In the genomic region with DNA sequence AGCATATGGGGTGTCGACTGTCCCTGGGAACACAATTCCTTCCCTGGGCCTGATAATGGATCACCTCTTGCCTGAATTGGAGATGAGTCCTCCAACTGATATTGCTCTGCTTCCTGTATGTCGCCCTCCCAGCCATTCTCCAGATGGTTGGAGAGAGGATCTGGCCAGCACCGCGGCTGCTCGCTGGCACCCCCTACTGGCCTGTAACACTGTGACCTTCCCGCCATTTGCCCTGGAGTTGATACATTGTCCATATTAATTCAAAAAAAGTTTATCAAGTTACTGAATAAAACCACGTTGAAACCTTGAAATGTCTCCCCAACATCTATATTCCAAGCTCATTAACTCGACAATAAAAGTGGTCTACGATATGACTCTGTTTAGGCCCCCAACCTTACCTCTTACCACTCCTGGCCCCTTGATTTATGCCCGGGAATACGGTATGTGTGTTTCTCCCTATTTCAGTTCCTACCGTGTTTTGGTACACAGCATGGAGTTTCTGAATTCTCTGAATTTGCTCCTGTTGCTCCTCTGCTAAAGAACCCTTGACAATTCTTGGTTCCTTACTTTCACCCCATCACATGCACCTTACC, we compare ENCODE assay signal across 12 cellular contexts.
DNase-seq lines count a peak whose midpoint lies in the region; ATAC-seq and TF ChIP-seq lines count a peak whose summit lies in the region.
"Had no signal": no experiment of that assay in that cellular context is flagged by ENCODE, and none has a peak within 500 bp of the region (broad histone marks: within the 10 kb centered on the region; RNA-seq: fewer than 3 reads in every experiment).

No MANE protein-coding gene starts in this region.

- DNase-seq in NCI-H82 (lab: John Stamatoyannopoulos, UW) (peak; percentile 12), NCI-H82 treated with DMSO at 0.1 percent for 48 hours (lab: John Stamatoyannopoulos, UW; ENCODE audit: unreplicated experiment) (no peak), SK-N-MC (ENCODE audit: low read depth, low spot score) (no peak), right lobe of liver (peak in 1 of 3 donors; percentile 21), adrenal gland (no peak)
- no peak for DNase-seq in activated T-cell treated with anti-CD3 and anti-CD28 coated beads, Interleukin-2, amount 50 U/mL, for 24 hours
- DNase-seq: brain microvascular endothelial cell, retina had no signal

- H3K4me3 Mint-ChIP-seq in activated T-cell treated with anti-CD3 and anti-CD28 coated beads, Interleukin-2, amount 50 U/mL, for 24 hours: no peak overlapping the region

- peak overlapping the region; percentile 75 for H3K27ac ChIP-seq in SK-N-MC
- no peak overlapping the region for H3K27ac ChIP-seq in right lobe of liver
- no peak overlapping the region for H3K27ac ChIP-seq in adrenal gland
- H3K27ac ChIP-seq: brain microvascular endothelial cell had no signal

- H3K4me1 ChIP-seq in right lobe of liver (no peaks in the 10 kb centered on the region), adrenal gland (replicated peaks in 1 of 2) (no peaks in the 10 kb centered on the region)

- H3K27me3 Mint-ChIP-seq in activated T-cell treated with anti-CD3 and anti-CD28 coated beads, Interleukin-2, amount 50 U/mL, for 24 hours: peaks cover 36% of the 10 kb centered on the region

- H3K4me1 Mint-ChIP-seq in activated T-cell treated with anti-CD3 and anti-CD28 coated beads, Interleukin-2, amount 50 U/mL, for 24 hours (ENCODE audit: low read depth): no peaks in the 10 kb centered on the region

- H3K36me3 Mint-ChIP-seq in activated T-cell treated with anti-CD3 and anti-CD28 coated beads, Interleukin-2, amount 50 U/mL, for 24 hours (ENCODE audit: low read depth): no peaks in the 10 kb centered on the region

- TF ChIP-seq CTCF in right lobe of liver (IDR thresholded peaks at IDR 0.05) (peak in 3 of 4 donors; percentile 24 to 41 (median 25)), adrenal gland (IDR thresholded peaks at IDR 0.05) (peak in 3 of 6 experiments; percentile 6 to 26 (median 9))

- H3K4me3 ChIP-seq in SK-N-MC (no peak overlapping the region), right lobe of liver (no peak overlapping the region), adrenal gland (no peak overlapping the region)
- H3K4me3 ChIP-seq: lung had no signal

- H3K9me3 Mint-ChIP-seq in activated T-cell treated with anti-CD3 and anti-CD28 coated beads, Interleukin-2, amount 50 U/mL, for 24 hours: no peaks in the 10 kb centered on the region

- H3K36me3 ChIP-seq in SK-N-MC (ENCODE audit: insufficient read depth, low read length): no peaks in the 10 kb centered on the region
- no peaks in the 10 kb centered on the region for H3K36me3 ChIP-seq in right lobe of liver
- H3K36me3 ChIP-seq in adrenal gland (replicated peaks in 1 of 2): no peaks in the 10 kb centered on the region
- H3K36me3 ChIP-seq: brain microvascular endothelial cell had no signal

- TF ChIP-seq POLR2A in right lobe of liver (IDR thresholded peaks at IDR 0.05): no peak
- no peak for TF ChIP-seq POLR2A in adrenal gland (IDR thresholded peaks at IDR 0.05)

- 50% methylated on average over 12 of the region's 12 CpGs for WGBS in right lobe of liver (ENCODE audit: insufficient coverage, low coverage, low lambda C conversion rate, missing lambda C conversion rate)
- 57 to 63% (median 58%) methylated on average over 11 to 12 of the region's 12 CpGs for WGBS in adrenal gland, 4 donors

- ATAC-seq in GM19351 (IDR thresholded peaks at IDR 0.05; ENCODE audit: unreplicated experiment): peak; percentile 42
- peak in 2 of 4 donors; percentile 26 to 32 for ATAC-seq in right lobe of liver
- ATAC-seq in HG02763 (IDR thresholded peaks at IDR 0.05; ENCODE audit: unreplicated experiment): no peak
- ATAC-seq: SK-N-SH treated with all-trans-retinoic acid at 6 μM for 48 hours had no signal

- H3K27ac Mint-ChIP-seq in activated T-cell treated with anti-CD3 and anti-CD28 coated beads, Interleukin-2, amount 50 U/mL, for 24 hours: no peak overlapping the region

- intact Hi-C loops in right lobe of liver (cut with DNase I) (no loop called here), adrenal gland (cut with DNase I) (no loop called here)

- H3K27me3 ChIP-seq in right lobe of liver (no peaks in the 10 kb centered on the region), adrenal gland (no peaks in the 10 kb centered on the region)
- H3K27me3 ChIP-seq: brain microvascular endothelial cell had no signal

- no peak overlapping the region for H3K9ac ChIP-seq in SK-N-MC (ENCODE audit: insufficient read length)

- H3K9me3 ChIP-seq in SK-N-MC (ENCODE audit: low read depth, low read length) (no peaks in the 10 kb centered on the region), right lobe of liver (no peaks in the 10 kb centered on the region), adrenal gland (replicated peaks in 1 of 3) (no peaks in the 10 kb centered on the region)
